ENCODE assay signal across 1 cellular context in genomic region chr18:32261003-32261402, GRCh38.
TF ChIP-seq lines count a peak whose summit lies in the region.

No MANE protein-coding gene starts in this region.

TF ChIP-seq in SK-N-SH, 30 proteins besides CTCF, POLR2A, EP300 and RAD21 (continued from another document):
- TF ChIP-seq ZBTB33 (IDR thresholded peaks at IDR 0.05; ENCODE audit: borderline replicate concordance, low read depth) (no peak), USF2 (IDR thresholded peaks at IDR 0.05; ENCODE audit: borderline replicate concordance, low read depth, low read length) (no peak), PBX3 (IDR thresholded peaks at IDR 0.05) (no peak), SMC3 (IDR thresholded peaks at IDR 0.05; ENCODE audit: low read depth, low read length) (no peak), USF1 (IDR thresholded peaks at IDR 0.05; ENCODE audit: borderline replicate concordance, low read depth) (no peak), FOXM1 (IDR thresholded peaks at IDR 0.05; ENCODE audit: low read depth) (no peak), FOSL2 (IDR thresholded peaks at IDR 0.05; ENCODE audit: borderline replicate concordance, low read depth) (no peak), GABPA (IDR thresholded peaks at IDR 0.05; ENCODE audit: low read depth) (no peak), SIN3A (IDR thresholded peaks at IDR 0.05; ENCODE audit: borderline replicate concordance, low read depth, low read length) (no peak), NRF1 (IDR thresholded peaks at IDR 0.05; ENCODE audit: low read depth, low read length) (no peak), RFX5 (IDR thresholded peaks at IDR 0.05; ENCODE audit: low read length) (no peak)
